In genomic region chr17:79921411-79922160, GRCh38 we compare ENCODE assay signal across 15 cellular contexts.
DNase-seq lines count a peak whose midpoint lies in the region; ATAC-seq and TF ChIP-seq lines count a peak whose summit lies in the region.
"Had no signal": no experiment of that assay in that cellular context is flagged by ENCODE, and none has a peak within 500 bp of the region (broad histone marks: within the 10 kb centered on the region; RNA-seq: fewer than 3 reads in every experiment).

No MANE protein-coding gene starts in this region.

- no peak overlapping the region for H2AK5ac ChIP-seq in trophoblast cell (ENCODE audit: low read length)

- TF ChIP-seq POLR2A in breast epithelium (IDR thresholded peaks at IDR 0.05) = no peak

- H4K12ac ChIP-seq in trophoblast cell (ENCODE audit: low read depth, low read length) = no peak overlapping the region

- H3K27me3 ChIP-seq in GM23248 (replicated peaks; ENCODE audit: insufficient read depth) (peaks cover 24% of the 10 kb centered on the region), trophoblast cell (ENCODE audit: insufficient read depth, low read length) (no peaks in the 10 kb centered on the region), breast epithelium (peaks cover 0 to 28% of the 10 kb centered on the region in 2 donors)

- H2AFZ ChIP-seq in GM23248 = no peak overlapping the region
- H2AFZ ChIP-seq in trophoblast cell (ENCODE audit: insufficient read depth, low read length, poor library complexity) = no peak overlapping the region

- no peak overlapping the region for H3K18ac ChIP-seq in trophoblast cell (ENCODE audit: low read length)

- H3K4me1 ChIP-seq in GM23248 (ENCODE audit: insufficient read depth) (no peaks in the 10 kb centered on the region), trophoblast cell (ENCODE audit: control insufficient read depth in 1 of 2, insufficient read depth in 2 of 2, low read length in 2 of 2) (no peaks in the 10 kb centered on the region), breast epithelium (peaks cover 0 to 6% of the 10 kb centered on the region in 2 donors)

- H3K27ac Mint-ChIP-seq in activated naive CD8-positive, alpha-beta T cell treated with anti-CD3 and anti-CD28 coated beads, Interleukin-2, amount 10 ng/mL, durations not matched to agents 7 days and 5 days = peak overlapping the region; percentile 80
- H3K27ac Mint-ChIP-seq: activated naive CD4-positive, alpha-beta T cell treated with anti-CD3 and anti-CD28 coated beads for 36 hours; nephron; T-helper 17 cell had no signal

- H3K36me3 Mint-ChIP-seq in activated naive CD8-positive, alpha-beta T cell treated with anti-CD3 and anti-CD28 coated beads, Interleukin-2, amount 10 ng/mL, durations not matched to agents 7 days and 5 days = no peaks in the 10 kb centered on the region

- H3K4me3 ChIP-seq in GM23248 (peak overlapping the region; percentile 48; the same call in 1 of the 2 replicates), trophoblast cell (ENCODE audit: low read depth, low read length) (peak overlapping the region; percentile 27), breast epithelium (no peak overlapping the region)
- H3K4me3 ChIP-seq: heart right ventricle, left lung had no signal

- H3K4me3 Mint-ChIP-seq in activated naive CD8-positive, alpha-beta T cell treated with anti-CD3 and anti-CD28 coated beads, Interleukin-2, amount 10 ng/mL, durations not matched to agents 7 days and 5 days = peak overlapping the region; percentile 30
- H3K4me3 Mint-ChIP-seq: activated naive CD4-positive, alpha-beta T cell treated with anti-CD3 and anti-CD28 coated beads for 36 hours; nephron; T-helper 17 cell had no signal

- H3K4ac ChIP-seq in trophoblast cell (ENCODE audit: low read depth, low read length) = no peak overlapping the region

- H3K4me1 Mint-ChIP-seq in activated naive CD8-positive, alpha-beta T cell treated with anti-CD3 and anti-CD28 coated beads, Interleukin-2, amount 10 ng/mL, durations not matched to agents 7 days and 5 days = peaks cover 5% of the 10 kb centered on the region

- WGBS in GM23248 (ENCODE audit: low coverage in 1 of 2, low lambda C conversion rate in 2 of 2, missing lambda C conversion rate in 2 of 2), 2 experiments = 32 to 52% methylated on average over 18 to 28 of the region's 29 CpGs
- whole genome bisulfite sequencing in trophoblast cell (ENCODE audit: extremely low coverage, insufficient coverage, insufficient read length) = no CpG with 5 or more reads among the region's 29 CpGs

- POLR2A ChIA-PET in activated naive CD8-positive, alpha-beta T cell treated with anti-CD3 and anti-CD28 coated beads, Interleukin-2, amount 10 ng/mL, durations not matched to agents 7 days and 5 days (lab: Charles Lee) = interaction anchor here (2.3 kb wide), 1 partner anchor 85 kb away, joined by 6 read pairs; no protein-coding TSS in a partner anchor

- no peak overlapping the region for H2BK5ac ChIP-seq in trophoblast cell (ENCODE audit: low read depth, low read length, poor library complexity)

- H3K9ac ChIP-seq in GM23248 (no peak overlapping the region), trophoblast cell (ENCODE audit: low read length) (no peak overlapping the region)

- no peaks in the 10 kb centered on the region for H4K20me1 ChIP-seq in GM23248 (ENCODE audit: insufficient read depth)

- H3K23ac ChIP-seq in trophoblast cell (ENCODE audit: low read length) = no peak overlapping the region

- intact Hi-C loops in breast epithelium (cut with DNase I; ENCODE audit: low total_unique reads) = no loop called here

- no peak overlapping the region for H4K91ac ChIP-seq in trophoblast cell (ENCODE audit: low read depth, low read length)

- no peak for TF ChIP-seq CTCF in breast epithelium (IDR thresholded peaks at IDR 0.05)

- H2BK12ac ChIP-seq in trophoblast cell (ENCODE audit: low read length) = no peak overlapping the region

- H4K8ac ChIP-seq in trophoblast cell (ENCODE audit: low read depth, low read length) = no peak overlapping the region

- no peak overlapping the region for H2BK120ac ChIP-seq in trophoblast cell (ENCODE audit: insufficient read depth, low read length, poor library complexity)

- in situ Hi-C loops in GM23248 (cut with MboI) = no loop called here

- no peak overlapping the region for H3K14ac ChIP-seq in trophoblast cell (ENCODE audit: low read length)

- no peaks in the 10 kb centered on the region for H3K9me3 Mint-ChIP-seq in activated naive CD8-positive, alpha-beta T cell treated with anti-CD3 and anti-CD28 coated beads, Interleukin-2, amount 10 ng/mL, durations not matched to agents 7 days and 5 days
- H3K9me3 Mint-ChIP-seq: activated naive CD4-positive, alpha-beta T cell treated with anti-CD3 and anti-CD28 coated beads for 36 hours; nephron had no signal

- H3K9me2 ChIP-seq in GM23248 (ENCODE audit: insufficient read depth) = no peaks in the 10 kb centered on the region

- peaks cover 6% of the 10 kb centered on the region for H3K27me3 Mint-ChIP-seq in activated naive CD8-positive, alpha-beta T cell treated with anti-CD3 and anti-CD28 coated beads, Interleukin-2, amount 10 ng/mL, durations not matched to agents 7 days and 5 days

- H3K27ac ChIP-seq in GM23248 (no peak overlapping the region), trophoblast cell (ENCODE audit: low read depth, low read length) (no peak overlapping the region), breast epithelium (no peak overlapping the region)
- H3K27ac ChIP-seq: heart right ventricle, left lung had no signal

- H3K9me3 ChIP-seq in GM23248 (ENCODE audit: low read depth) = no peaks in the 10 kb centered on the region
- H3K9me3 ChIP-seq in trophoblast cell (ENCODE audit: insufficient read depth, low read depth, low read length) = peaks cover 6% of the 10 kb centered on the region
- H3K9me3 ChIP-seq in breast epithelium = no peaks in the 10 kb centered on the region
- H3K9me3 ChIP-seq: heart right ventricle, left lung had no signal

- no peaks in the 10 kb centered on the region for H3K79me1 ChIP-seq in trophoblast cell (ENCODE audit: low read length)

- H3K4me2 ChIP-seq in GM23248 (ENCODE audit: unreplicated experiment) (no peak overlapping the region), trophoblast cell (ENCODE audit: low read length) (no peak overlapping the region)

- H3F3A ChIP-seq in GM23248 (ENCODE audit: insufficient read depth) = no peaks in the 10 kb centered on the region

- H3K36me3 ChIP-seq in GM23248 (ENCODE audit: low read depth) = no peaks in the 10 kb centered on the region
- H3K36me3 ChIP-seq in trophoblast cell (ENCODE audit: control insufficient read depth in 1 of 2, insufficient read depth in 2 of 2, low read length in 2 of 2) = no peaks in the 10 kb centered on the region
- no peaks in the 10 kb centered on the region for H3K36me3 ChIP-seq in breast epithelium
- H3K36me3 ChIP-seq: heart right ventricle, left lung had no signal

- DNase-seq in NOMO-1 treated with DMSO at 0.1 percent for 48 hours (lab: John Stamatoyannopoulos, UW; ENCODE audit: unreplicated experiment) (peak; percentile 19), NOMO-1 treated with dmso at 0.1 percent for 144 hours (lab: John Stamatoyannopoulos, UW; ENCODE audit: unreplicated experiment) (no peak), GM23248 (no peak), trophoblast cell (no peak), breast epithelium (ENCODE audit: low spot score in 2 of 2) (no peak), NCI-H1417 treated with DMSO at 0.1 percent for 48 hours (lab: John Stamatoyannopoulos, UW) (no peak)
- no peak for DNase-seq in activated naive CD8-positive, alpha-beta T cell treated with anti-CD3 and anti-CD28 coated beads, Interleukin-2, amount 10 ng/mL, durations not matched to agents 7 days and 5 days
- DNase-seq: activated naive CD4-positive, alpha-beta T cell treated with anti-CD3 and anti-CD28 coated beads for 36 hours; NCI-H510A treated with DMSO at 0.1 percent for 48 hours; T-helper 17 cell had no signal

- peak; percentile 55 for ATAC-seq in activated naive CD8-positive, alpha-beta T cell treated with anti-CD3 and anti-CD28 coated beads, Interleukin-2, amount 10 ng/mL, durations not matched to agents 7 days and 5 days (ENCODE audit: low read depth)
- no peak for ATAC-seq in HG02870 (IDR thresholded peaks at IDR 0.05; ENCODE audit: unreplicated experiment)
- ATAC-seq: heart right ventricle, left lung, Panc1, T-helper 17 cell had no signal

- no peaks in the 10 kb centered on the region for H3K79me2 ChIP-seq in GM23248 (ENCODE audit: insufficient read depth)
- no peaks in the 10 kb centered on the region for H3K79me2 ChIP-seq in trophoblast cell (ENCODE audit: control insufficient read depth, insufficient read depth, low read length, poor library complexity)

Comparison
In these comparisons a context has a peak if more than half of its experiments do, and no peak if none do; other contexts are left out.
1. H3K4me3 ChIP-seq: peak in GM23248 (single experiment) and trophoblast cell (single experiment); none in breast epithelium (0 of 3).